In genomic region chr5:76953551-76954382, GRCh38 we compare ENCODE assay signal across 9 cellular contexts. TPM values are rescaled to one million over a fixed set of nuclear protein-coding genes. Genes with fewer than 3 reads are reported as not detected.
DNase-seq lines count a peak whose midpoint lies in the region; ATAC-seq and TF ChIP-seq lines count a peak whose summit lies in the region.
"Had no signal": no experiment of that assay in that cellular context is flagged by ENCODE, and none has a peak within 500 bp of the region (broad histone marks: within the 10 kb centered on the region; RNA-seq: fewer than 3 reads in every experiment).

No MANE protein-coding gene starts in this region.

- H3K27me3 ChIP-seq in H7 (ENCODE audit: control insufficient read depth, insufficient read depth, low read length) (peaks cover 36% of the 10 kb centered on the region), iPS DF 6.9 (ENCODE audit: control insufficient read depth, insufficient read depth, low read length) (peaks cover 25% of the 10 kb centered on the region), BE2C (peaks cover 41% of the 10 kb centered on the region)

- no peak overlapping the region for H3K27ac Mint-ChIP-seq in activated naive CD8-positive, alpha-beta T cell treated with anti-CD3 and anti-CD28 coated beads, Interleukin-2, amount 50 U/mL, for 24 hours

- peaks cover 37% of the 10 kb centered on the region for H3K27me3 Mint-ChIP-seq in activated naive CD8-positive, alpha-beta T cell treated with anti-CD3 and anti-CD28 coated beads, Interleukin-2, amount 50 U/mL, for 24 hours

- no peaks in the 10 kb centered on the region for H3K36me3 ChIP-seq in H7 (replicated peaks; ENCODE audit: control insufficient read depth, insufficient read depth, low read length)
- H3K36me3 ChIP-seq in iPS DF 6.9 (ENCODE audit: control insufficient read depth, insufficient read depth, low read length), result no peaks in the 10 kb centered on the region
- H3K36me3 ChIP-seq in BE2C, result no peaks in the 10 kb centered on the region
- H3K36me3 ChIP-seq: adrenal gland had no signal

- DNase-seq in H7 (peak; percentile 78), iPS DF 6.9 (ENCODE audit: low read depth, low spot score) (no peak), sciatic nerve (ENCODE audit: low spot score) (no peak), BE2C (no peak), NCI-H2196 (lab: John Stamatoyannopoulos, UW; ENCODE audit: unreplicated experiment) (no peak)
- peak; percentile 3 for DNase-seq in activated naive CD8-positive, alpha-beta T cell treated with anti-CD3 and anti-CD28 coated beads, Interleukin-2, amount 50 U/mL, for 24 hours

- intact Hi-C loops in sciatic nerve (cut with DNase I), result no loop called here

- no peak overlapping the region for H3K27ac ChIP-seq in iPS DF 6.9 (ENCODE audit: low read length)

- peaks cover under 1% of the 10 kb centered on the region; the same call in 1 of the 2 replicates for H3K4me1 ChIP-seq in iPS DF 6.9 (ENCODE audit: control insufficient read depth, insufficient read depth, low read length)
- H3K4me1 ChIP-seq in BE2C, result no peaks in the 10 kb centered on the region

- peak overlapping the region; percentile 24 for H3K4me3 Mint-ChIP-seq in activated naive CD8-positive, alpha-beta T cell treated with anti-CD3 and anti-CD28 coated beads, Interleukin-2, amount 50 U/mL, for 24 hours

- H3K9me3 Mint-ChIP-seq in activated naive CD8-positive, alpha-beta T cell treated with anti-CD3 and anti-CD28 coated beads, Interleukin-2, amount 50 U/mL, for 24 hours, result no peaks in the 10 kb centered on the region

- H3K9me3 ChIP-seq in iPS DF 6.9 (ENCODE audit: control insufficient read depth, insufficient read depth, low read length), result no peaks in the 10 kb centered on the region
- no peaks in the 10 kb centered on the region for H3K9me3 ChIP-seq in BE2C
- H3K9me3 ChIP-seq: adrenal gland had no signal

- no peak for TF ChIP-seq CTCF in BE2C (IDR thresholded peaks at IDR 0.05; ENCODE audit: low read depth, low read length)

- H3K4me1 Mint-ChIP-seq in activated naive CD8-positive, alpha-beta T cell treated with anti-CD3 and anti-CD28 coated beads, Interleukin-2, amount 50 U/mL, for 24 hours, result peaks cover 5% of the 10 kb centered on the region

- ATAC-seq in activated naive CD8-positive, alpha-beta T cell treated with anti-CD3 and anti-CD28 coated beads, Interleukin-2, amount 50 U/mL, for 24 hours, result peak; percentile 36
- ATAC-seq in sciatic nerve (peak; percentile 26), HG02610 (IDR thresholded peaks at IDR 0.05; ENCODE audit: unreplicated experiment) (no peak), HG02973 (IDR thresholded peaks at IDR 0.05; ENCODE audit: unreplicated experiment) (no peak)

- H3K4me3 ChIP-seq in H7 (ENCODE audit: insufficient read depth, low read depth, low read length), result peak overlapping the region; percentile 58
- H3K4me3 ChIP-seq in iPS DF 6.9 (ENCODE audit: low read length), result peak overlapping the region; percentile 44; the same call in 1 of the 2 replicates
- H3K4me3 ChIP-seq in BE2C (ENCODE audit: low read depth, low read length), result no peak overlapping the region

- H3K36me3 Mint-ChIP-seq in activated naive CD8-positive, alpha-beta T cell treated with anti-CD3 and anti-CD28 coated beads, Interleukin-2, amount 50 U/mL, for 24 hours (ENCODE audit: low read depth), result no peaks in the 10 kb centered on the region

- WGBS in iPS DF 6.9 (ENCODE audit: insufficient coverage, insufficient read length), result no CpG with 5 or more reads among the region's 81 CpGs

RNA-seq across cellular contexts. Expression of gene CRHBP, which starts 0.9 kb away (rescaled TPM):
- total RNA-seq in H7 (2014; rRNA removed; shearing (Covaris generic)), result 1.00 and 2.3 TPM in 2 replicates
- 1.4 TPM for total RNA-seq in sciatic nerve
- polyA plus RNA-seq in BE2C (2012; ENCODE audit: insufficient read depth, insufficient read length, low read depth), result not detected

Comparison
In these comparisons a context has a peak if more than half of its experiments do, and no peak if none do; other contexts are left out.
1. DNase-seq: peak in H7 (single experiment) and activated naive CD8-positive, alpha-beta T cell treated with anti-CD3 and anti-CD28 coated beads, Interleukin-2, amount 50 U/mL, for 24 hours (single experiment); none in iPS DF 6.9 (single experiment), sciatic nerve (single experiment), BE2C (single experiment) and NCI-H2196 (single experiment).
2. ATAC-seq: peak in activated naive CD8-positive, alpha-beta T cell treated with anti-CD3 and anti-CD28 coated beads, Interleukin-2, amount 50 U/mL, for 24 hours (single experiment) and sciatic nerve (single experiment); none in HG02610 (single experiment) and HG02973 (single experiment).